ENCODE assay signal across 18 cellular contexts in genomic region chr11:107619926-107620325, GRCh38. TPM values are rescaled to one million over a fixed set of nuclear protein-coding genes. Genes with fewer than 3 reads are reported as not detected.
DNase-seq lines count a peak whose midpoint lies in the region; ATAC-seq, FAIRE-seq and TF ChIP-seq lines count a peak whose summit lies in the region.
"Had no signal": no experiment of that assay in that cellular context is flagged by ENCODE, and none has a peak within 500 bp of the region (broad histone marks: within the 10 kb centered on the region; RNA-seq: fewer than 3 reads in every experiment).

No MANE protein-coding gene starts in this region.

- H3K36me3 ChIP-seq in PC-9 (ENCODE audit: low read depth) = no peaks in the 10 kb centered on the region

- no peaks in the 10 kb centered on the region for H3K9me2 ChIP-seq in PC-9 (ENCODE audit: insufficient read depth)

- H3K27ac ChIP-seq in PC-9 = no peak overlapping the region
- H3K27ac ChIP-seq: A549, RWPE1 had no signal

- POLR2A ChIA-PET in PC-9 (lab: Charles Lee; ENCODE audit: unreplicated experiment) = no interaction called here

- peak; percentile 19 for DNase-seq in LHCN-M2 (ENCODE audit: low read depth)
- DNase-seq in globus pallidus (ENCODE audit: low spot score) = peak; percentile 9
- DNase-seq in pulmonary artery endothelial cell (ENCODE audit: low read depth, low spot score) = peak; percentile 60
- DNase-seq in PC-9 = no peak
- DNase-seq in activated CD4-positive, CD25-positive, alpha-beta regulatory T cell treated with anti-CD3 and anti-CD28 coated beads, Interleukin-2, amount 50 U/mL, for 72 hours = no peak
- DNase-seq: COR-L47, H7, Karpas-422, NCI-H2029, NCI-H2227 treated with DMSO at 0.1 percent for 48 hours, NCI-H526 treated with DMSO at 0.1 percent for 48 hours, OCI-M1 had no signal

- H3K27me3 ChIP-seq in PC-9 (ENCODE audit: insufficient read depth, low read depth) = no peaks in the 10 kb centered on the region

- no peaks in the 10 kb centered on the region for H3F3A ChIP-seq in PC-9 (ENCODE audit: insufficient read depth, low read depth)

- no peak for TF ChIP-seq CTCF in PC-9 (conservative IDR thresholded peaks at IDR 0.05)

- no peaks in the 10 kb centered on the region for H3K79me2 ChIP-seq in PC-9 (ENCODE audit: low read depth)

- H4K20me1 ChIP-seq in PC-9 (ENCODE audit: insufficient read depth) = no peaks in the 10 kb centered on the region

- no peak overlapping the region for H2AFZ ChIP-seq in PC-9

- CTCF ChIA-PET in PC-9 (lab: Charles Lee) = no interaction called here

- BruUV-seq in PC-9 (replicated peaks; lab: Mats Ljungman, UMichigan) = no TSS peak

- ATAC-seq in HG02610 (IDR thresholded peaks at IDR 0.05; ENCODE audit: unreplicated experiment) (no peak), GM18909 (IDR thresholded peaks at IDR 0.05; ENCODE audit: poor library complexity, unreplicated experiment) (no peak)
- ATAC-seq: A549 had no signal

- no peak overlapping the region for H3K4me3 ChIP-seq in PC-9
- H3K4me3 ChIP-seq: A549 had no signal

- FAIRE-seq in endometrium (lab: Jason Lieb, UNC) = peak; percentile 97
- FAIRE-seq: A549 had no signal

- no peaks in the 10 kb centered on the region for H3K4me1 ChIP-seq in PC-9 (replicated peaks; ENCODE audit: insufficient read depth)
- H3K4me1 ChIP-seq: A549 had no signal

- H3K9me3 ChIP-seq in PC-9 (ENCODE audit: insufficient read depth, low read depth) = no peaks in the 10 kb centered on the region
- H3K9me3 ChIP-seq: A549 had no signal

- intact Hi-C loops in PC-9 (cut with micrococcal nuclease; ENCODE audit: unreplicated experiment) = no loop called here

- H3K4me2 ChIP-seq in PC-9 = no peak overlapping the region
- H3K4me2 ChIP-seq: A549 had no signal

RNA-seq across cellular contexts. Expression of gene ELMOD1, which starts 29.0 kb away (rescaled TPM):
- 0.45 and 1.4 TPM in 2 replicates for total RNA-seq in LHCN-M2 (2014; rRNA removed)
- 1.9 TPM for polyA plus RNA-seq in LHCN-M2 (2012)
- 0.53 and 0.63 TPM in 2 replicates for total RNA-seq in pulmonary artery endothelial cell
- total RNA-seq in PC-9 (2021) = not detected in 2 replicates
- polyA plus RNA-seq: CD14-positive monocyte had no signal

RNA-seq across cellular contexts. Expression of gene ALKBH8, which starts 54.4 kb away (rescaled TPM):
- total RNA-seq in LHCN-M2 (2014; rRNA removed) (4.8 and 7.9 TPM in 2 replicates), pulmonary artery endothelial cell (10.8 and 11.6 TPM in 2 replicates), PC-9 (2021) (4.2 and 4.4 TPM in 2 replicates)
- 2.1 TPM for polyA plus RNA-seq in LHCN-M2 (2012)

Comparison
In these comparisons a context has a peak if more than half of its experiments do, and no peak if none do; other contexts are left out.
1. DNase-seq: peak in LHCN-M2 (single experiment), globus pallidus (single experiment) and pulmonary artery endothelial cell (single experiment); none in PC-9 (0 of 2) and activated CD4-positive, CD25-positive, alpha-beta regulatory T cell treated with anti-CD3 and anti-CD28 coated beads, Interleukin-2, amount 50 U/mL, for 72 hours (single experiment).